16 cellular contexts compared by ENCODE assay signal in genomic region chr2:38743672-38744398, GRCh38. TPM values are rescaled to one million over a fixed set of nuclear protein-coding genes. Genes with fewer than 3 reads are reported as not detected.
DNase-seq lines count a peak whose midpoint lies in the region; ATAC-seq, FAIRE-seq and TF ChIP-seq lines count a peak whose summit lies in the region.
"Had no signal": no experiment of that assay in that cellular context is flagged by ENCODE, and none has a peak within 500 bp of the region (broad histone marks: within the 10 kb centered on the region; RNA-seq: fewer than 3 reads in every experiment).

No MANE protein-coding gene starts in this region.

- no peak for TF ChIP-seq CTCF in K562 (IDR thresholded peaks at IDR 0.05 in 2 of 3, conservative IDR thresholded peaks at IDR 0.05 in 1 of 3; ENCODE audit: insufficient read depth in 2 of 3, low read depth in 1 of 3, low read length in 3 of 3)

- intact Hi-C loops in K562 (cut with micrococcal nuclease), result loop anchor here (5.0 to 10.0 kb wide), 2 partner anchors 427 to 481 kb away; no protein-coding TSS in a partner anchor

- POLR2A ChIA-PET in K562 (lab: Yijun Ruan, JAX), result interaction anchor here (0.7 to 3.9 kb wide), 18 partner anchors 8 to 427 kb away, joined by 3 to 30 read pairs (median 5); partner anchors contain the start of genes DHX57, MORN2 and SRSF7

- no TSS peak for BruUV-seq in K562 (replicated peaks; lab: Mats Ljungman, UMichigan)

- H3K9ac ChIP-seq in K562 (ENCODE audit: insufficient read depth in 1 of 2, low read depth in 2 of 2, low read length in 2 of 2), result no peak overlapping the region

- H3K4me3 Mint-ChIP-seq in activated naive CD4-positive, alpha-beta T cell treated with anti-CD3 and anti-CD28 coated beads, Interleukin-2, amount 50 U/mL, for 24 hours, result peak overlapping the region; percentile 97
- H3K4me3 Mint-ChIP-seq in stimulated activated effector memory CD8-positive, alpha-beta T cell treated with anti-CD3 and anti-CD28 coated beads, Interleukin-12 subunit alpha, Interleukin-12 subunit beta, amount 100 ng/mL, for 72 hours, result no peak overlapping the region
- H3K4me3 Mint-ChIP-seq: T-helper 1 cell treated with Interleukin-12 subunit alpha and Interleukin-12 subunit beta and Interleukin-4 antibody, amounts not matched to agents 30 μg/mL and 1 μg/mL, for 36 hours had no signal

- CTCF ChIA-PET in K562 (lab: Yijun Ruan, JAX; ENCODE audit: low intra/inter-chr PET ratio), result interaction anchor here (0.6 kb wide), 1 partner anchor 12 kb away, joined by 3 read pairs; no protein-coding TSS in a partner anchor

- H3K27ac ChIP-seq in K562 (ENCODE audit: extremely low read depth, low read depth, low read length), result no peak overlapping the region
- H3K27ac ChIP-seq: HL-60 had no signal

- H4K20me1 ChIP-seq in K562 (replicated peaks; ENCODE audit: control insufficient read depth, insufficient read depth, low read length), result peaks cover 21% of the 10 kb centered on the region

- peak; percentile 50; the same call in 1 of the 2 replicates for TF ChIP-seq POLR2A in K562 (conservative IDR thresholded peaks at IDR 0.05)

- peak overlapping the region; percentile 46 for H3K27ac Mint-ChIP-seq in activated naive CD4-positive, alpha-beta T cell treated with anti-CD3 and anti-CD28 coated beads, Interleukin-2, amount 50 U/mL, for 24 hours
- H3K27ac Mint-ChIP-seq in stimulated activated effector memory CD8-positive, alpha-beta T cell treated with anti-CD3 and anti-CD28 coated beads, Interleukin-12 subunit alpha, Interleukin-12 subunit beta, amount 100 ng/mL, for 72 hours, result peak overlapping the region; percentile 100
- H3K27ac Mint-ChIP-seq: activated T-helper 2 cell treated with anti-CD3 and anti-CD28 coated beads, Interferon-gamma antibody, Interleukin-2, Interleukin-4, amounts not matched to agents 10 μg/mL and 5 μg/mL and 100 μg/mL, durations not matched to agents 14 hours and 24 hours and 36 hours; T-helper 1 cell treated with Interleukin-12 subunit alpha and Interleukin-12 subunit beta and Interleukin-4 antibody, amounts not matched to agents 30 μg/mL and 1 μg/mL, for 36 hours had no signal

- DNase-seq in activated naive CD4-positive, alpha-beta T cell (lab: John Stamatoyannopoulos, UW), result no peak
- peak; percentile 53 for DNase-seq in NAMALWA (ENCODE audit: low spot score)
- no peak for DNase-seq in K562 (ENCODE audit: extremely low read depth in 1 of 4, low spot score in 3 of 4)
- DNase-seq in stimulated activated effector memory CD8-positive, alpha-beta T cell treated with anti-CD3 and anti-CD28 coated beads, Interleukin-12 subunit alpha, Interleukin-12 subunit beta, amount 100 ng/mL, for 72 hours (ENCODE audit: low spot score in 2 of 2), result no peak
- no peak for DNase-seq in dermis blood vessel endothelial cell
- DNase-seq: DMS79, foreskin melanocyte, NCI-H524 treated with DMSO at 0.1 percent for 48 hours, occipital lobe had no signal

- in situ Hi-C loops in K562 (cut with MboI), result loop anchor here (10.0 to 25.0 kb wide), 2 partner anchors 419 to 757 kb away; no protein-coding TSS in a partner anchor

- H3K4me1 ChIP-seq in K562 (replicated peaks in 1 of 2; ENCODE audit: control insufficient read depth in 2 of 2, insufficient read depth in 2 of 2, low read length in 2 of 2), result peaks cover 0 to 15% of the 10 kb centered on the region in 2 experiments; a peak in 2 of 5 replicates

- peaks cover 42% of the 10 kb centered on the region for H3K36me3 Mint-ChIP-seq in activated naive CD4-positive, alpha-beta T cell treated with anti-CD3 and anti-CD28 coated beads, Interleukin-2, amount 50 U/mL, for 24 hours
- peaks cover 100% of the 10 kb centered on the region for H3K36me3 Mint-ChIP-seq in stimulated activated effector memory CD8-positive, alpha-beta T cell treated with anti-CD3 and anti-CD28 coated beads, Interleukin-12 subunit alpha, Interleukin-12 subunit beta, amount 100 ng/mL, for 72 hours

- peaks cover 47% of the 10 kb centered on the region for H3K79me2 ChIP-seq in K562 (ENCODE audit: control insufficient read depth, insufficient read depth, low read length)

- no peaks in the 10 kb centered on the region for H3K9me3 Mint-ChIP-seq in activated naive CD4-positive, alpha-beta T cell treated with anti-CD3 and anti-CD28 coated beads, Interleukin-2, amount 50 U/mL, for 24 hours
- no peaks in the 10 kb centered on the region for H3K9me3 Mint-ChIP-seq in stimulated activated effector memory CD8-positive, alpha-beta T cell treated with anti-CD3 and anti-CD28 coated beads, Interleukin-12 subunit alpha, Interleukin-12 subunit beta, amount 100 ng/mL, for 72 hours
- H3K9me3 Mint-ChIP-seq: activated T-helper 2 cell treated with anti-CD3 and anti-CD28 coated beads, Interferon-gamma antibody, Interleukin-2, Interleukin-4, amounts not matched to agents 10 μg/mL and 5 μg/mL and 100 μg/mL, durations not matched to agents 14 hours and 24 hours and 36 hours; T-helper 1 cell treated with Interleukin-12 subunit alpha and Interleukin-12 subunit beta and Interleukin-4 antibody, amounts not matched to agents 30 μg/mL and 1 μg/mL, for 36 hours had no signal

- ATAC-seq in K562 (peak; percentile 13), GM19324 (IDR thresholded peaks at IDR 0.05; ENCODE audit: low FRiP score, unreplicated experiment) (no peak), GM18498 (IDR thresholded peaks at IDR 0.05; ENCODE audit: unreplicated experiment) (no peak)
- ATAC-seq in stimulated activated effector memory CD8-positive, alpha-beta T cell treated with anti-CD3 and anti-CD28 coated beads, Interleukin-12 subunit alpha, Interleukin-12 subunit beta, amount 100 ng/mL, for 72 hours, result no peak

- no peaks in the 10 kb centered on the region for H3K27me3 ChIP-seq in K562 (ENCODE audit: control insufficient read depth in 2 of 2, insufficient read depth in 2 of 2, low read length in 2 of 2)

- FAIRE-seq in K562 (lab: Jason Lieb, UNC), result no peak

- H3K9me1 ChIP-seq in K562 (ENCODE audit: control insufficient read depth, insufficient read depth, low read length), result no peaks in the 10 kb centered on the region

- no peaks in the 10 kb centered on the region for H3K27me3 Mint-ChIP-seq in activated naive CD4-positive, alpha-beta T cell treated with anti-CD3 and anti-CD28 coated beads, Interleukin-2, amount 50 U/mL, for 24 hours

- no peak overlapping the region for H3K4me2 ChIP-seq in K562 (ENCODE audit: insufficient read depth, low read length)
- H3K4me2 ChIP-seq: smooth muscle cell had no signal

- no peak overlapping the region for H2AFZ ChIP-seq in K562 (ENCODE audit: low read depth, low read length)

- TF ChIP-seq RAD21 in K562 (CRISPR knock-in tag; conservative IDR thresholded peaks at IDR 0.05 in 1 of 2, IDR thresholded peaks at IDR 0.05 in 1 of 2), result no peak

- H3K36me3 ChIP-seq in K562 (ENCODE audit: control insufficient read depth, insufficient read depth, low read length), result peaks cover 83% of the 10 kb centered on the region

- TF ChIP-seq EP300 in K562 (IDR thresholded peaks at IDR 0.05; ENCODE audit: low read length), result no peak

- H3K4me3 ChIP-seq in K562, result no peak overlapping the region
- H3K4me3 ChIP-seq: smooth muscle cell had no signal

- H3K4me1 Mint-ChIP-seq in activated naive CD4-positive, alpha-beta T cell treated with anti-CD3 and anti-CD28 coated beads, Interleukin-2, amount 50 U/mL, for 24 hours, result peaks cover 83% of the 10 kb centered on the region
- peaks cover 67% of the 10 kb centered on the region for H3K4me1 Mint-ChIP-seq in stimulated activated effector memory CD8-positive, alpha-beta T cell treated with anti-CD3 and anti-CD28 coated beads, Interleukin-12 subunit alpha, Interleukin-12 subunit beta, amount 100 ng/mL, for 72 hours

- WGBS in K562 (ENCODE audit: insufficient coverage, low coverage, missing lambda C conversion rate), result 83% methylated on average over 3 of the region's 3 CpGs

- H3K9me3 ChIP-seq in K562 (replicated peaks; ENCODE audit: control insufficient read depth, insufficient read depth, low read depth, low read length), result peaks cover 4% of the 10 kb centered on the region; the same call in 1 of the 2 replicates

RNA-seq across cellular contexts. Expression of gene SRSF7, which starts 7.3 kb away (rescaled TPM):
- 208 and 463 TPM in 2 replicates for total RNA-seq in K562 (2011; cell fraction: chromatin; rRNA removed; ENCODE audit: low replicate concordance)
- total RNA-seq in K562 (2011; cell fraction: nucleolus; rRNA removed), result 149 and 153 TPM in 2 replicates
- 214 TPM in 2 replicates for total RNA-seq in K562 (2011; cell fraction: nucleoplasm; rRNA removed)
- total RNA-seq in K562 (2014; rRNA removed), result 219 and 241 TPM in 2 replicates
- total RNA-seq in K562 (2014; rRNA removed; fragmentation: Illumina TruSeq; extraction: Trizol), result 336 and 371 TPM in 2 replicates
- total RNA-seq in K562 (2015; rRNA removed; fragmentation: Illumina TruSeq; extraction: Trizol), result 393 and 420 TPM in 2 replicates
- 293 and 315 TPM in 2 replicates for total RNA-seq in K562 (2021)
- polyA plus RNA-seq in K562 (2011; rRNA removed), result 519 and 726 TPM in 2 replicates
- polyA plus RNA-seq in K562 (2011; cell fraction: cytosol; rRNA removed), result 154 and 268 TPM in 2 replicates
- 495 and 660 TPM in 2 replicates for polyA plus RNA-seq in K562 (2011; cell fraction: nucleus; rRNA removed)
- polyA plus RNA-seq in K562 (2012), result 248 and 386 TPM in 2 replicates
- polyA plus RNA-seq in K562 (2014; fragmentation: Illumina TruSeq; extraction: Trizol), result 316 and 323 TPM in 2 replicates
- 100 to 1,000 TPM; 696 to 706 TPM for polyA plus RNA-seq in K562 (2014; fragmentation: Nextera tagmentation; extraction: Ambion mirVana)
- polyA plus RNA-seq in K562 (2014; rRNA removed), result 375 and 380 TPM in 2 replicates
- 547 and 760 TPM in 2 replicates for polyA minus RNA-seq in K562 (2011; rRNA and poly(A)+ RNA removed)
- polyA minus RNA-seq in K562 (2011; cell fraction: cytosol; rRNA and poly(A)+ RNA removed), result 130 and 176 TPM in 2 replicates
- polyA minus RNA-seq in K562 (2011; cell fraction: nucleus; rRNA and poly(A)+ RNA removed), result 174 and 299 TPM in 2 replicates
- 145 and 170 TPM in 2 replicates for total RNA-seq in dermis blood vessel endothelial cell

RNA-seq across cellular contexts. Expression of gene GEMIN6, which starts 34.2 kb away (rescaled TPM):
- 5.5 and 7.4 TPM in 2 replicates for total RNA-seq in K562 (2011; cell fraction: chromatin; rRNA removed; ENCODE audit: low replicate concordance)
- 3.2 TPM in 2 replicates for total RNA-seq in K562 (2011; cell fraction: nucleolus; rRNA removed)
- 4.1 and 8.1 TPM in 2 replicates for total RNA-seq in K562 (2011; cell fraction: nucleoplasm; rRNA removed)
- total RNA-seq in K562 (2014; rRNA removed) (12.3 and 18.3 TPM in 2 replicates), K562 (2014; rRNA removed; fragmentation: Illumina TruSeq; extraction: Trizol) (31.6 and 32.4 TPM in 2 replicates), K562 (2015; rRNA removed; fragmentation: Illumina TruSeq; extraction: Trizol) (20.3 and 21.8 TPM in 2 replicates), K562 (2021) (15.9 and 19.3 TPM in 2 replicates), dermis blood vessel endothelial cell (12.6 and 16.7 TPM in 2 replicates)
- polyA plus RNA-seq in K562 (2011; rRNA removed) (18.0 and 28.4 TPM in 2 replicates), K562 (2014; fragmentation: Illumina TruSeq; extraction: Trizol) (12.0 and 12.5 TPM in 2 replicates), K562 (2014; fragmentation: Nextera tagmentation; extraction: Ambion mirVana) (10 to 100 TPM; 48.5 to 58.6 TPM), K562 (2014; rRNA removed) (14.5 and 17.4 TPM in 2 replicates)
- 6.1 and 10.2 TPM in 2 replicates for polyA plus RNA-seq in K562 (2011; cell fraction: cytosol; rRNA removed)
- 3.8 and 6.4 TPM in 2 replicates for polyA plus RNA-seq in K562 (2011; cell fraction: nucleus; rRNA removed)
- 6.1 and 13.3 TPM in 2 replicates for polyA plus RNA-seq in K562 (2012)
- polyA minus RNA-seq in K562 (2011; rRNA and poly(A)+ RNA removed), result 9.7 and 11.4 TPM in 2 replicates
- 4.4 and 6.8 TPM in 2 replicates for polyA minus RNA-seq in K562 (2011; cell fraction: cytosol; rRNA and poly(A)+ RNA removed)
- polyA minus RNA-seq in K562 (2011; cell fraction: nucleus; rRNA and poly(A)+ RNA removed), result 0.81 and 2.4 TPM in 2 replicates
